8 cellular contexts compared by ENCODE assay signal in the genomic region with DNA sequence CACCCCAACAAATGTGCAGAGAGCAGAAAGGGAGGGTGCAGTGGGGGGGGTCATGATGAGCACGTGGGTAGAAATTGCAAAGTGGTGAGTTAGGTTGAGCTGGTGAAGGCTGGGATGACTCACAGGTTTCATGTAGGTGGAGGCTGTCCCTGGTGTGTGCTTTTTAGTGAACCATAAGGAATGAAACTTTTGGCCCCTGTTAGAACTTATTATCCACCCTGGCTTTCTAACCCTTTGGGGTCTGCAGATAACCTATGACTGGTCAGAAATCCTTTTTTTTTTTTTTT. TPM values are rescaled to one million over a fixed set of nuclear protein-coding genes. Genes with fewer than 3 reads are reported as not detected.
A peak's percentile ranks its signal among the peaks of the same experiment; 100 is the strongest.
DNase-seq lines count a peak whose midpoint lies in the region; ATAC-seq and TF ChIP-seq lines count a peak whose summit lies in the region.

No MANE protein-coding gene starts in this region.

- peaks cover 27% of the 10 kb centered on the region for H3K4me1 Mint-ChIP-seq in activated T-helper 2 cell treated with anti-CD3 and anti-CD28 coated beads, Interferon-gamma antibody, Interleukin-2, Interleukin-4, amounts not matched to agents 10 μg/mL and 5 μg/mL and 100 μg/mL, durations not matched to agents 14 hours and 24 hours and 36 hours (ENCODE audit: low read depth)

- ATAC-seq in lower lobe of right lung (peak; percentile 55 to 70), HG02571 (IDR thresholded peaks at IDR 0.05; ENCODE audit: unreplicated experiment) (no peak)

- intact Hi-C loops in activated T-helper 2 cell treated with anti-CD3 and anti-CD28 coated beads, Interferon-gamma antibody, Interleukin-2, Interleukin-4, amounts not matched to agents 10 μg/mL and 5 μg/mL and 100 μg/mL, durations not matched to agents 14 hours and 24 hours and 36 hours (cut with micrococcal nuclease): no loop called here
- intact Hi-C loops in lower lobe of right lung (cut with DNase I): no loop called here

- TF ChIP-seq CTCF in lower lobe of right lung (IDR thresholded peaks at IDR 0.05): no peak

- peak overlapping the region; percentile 36 for H3K27ac Mint-ChIP-seq in activated T-helper 2 cell treated with anti-CD3 and anti-CD28 coated beads, Interferon-gamma antibody, Interleukin-2, Interleukin-4, amounts not matched to agents 10 μg/mL and 5 μg/mL and 100 μg/mL, durations not matched to agents 14 hours and 24 hours and 36 hours

- H3K27me3 Mint-ChIP-seq in activated T-helper 2 cell treated with anti-CD3 and anti-CD28 coated beads, Interferon-gamma antibody, Interleukin-2, Interleukin-4, amounts not matched to agents 10 μg/mL and 5 μg/mL and 100 μg/mL, durations not matched to agents 14 hours and 24 hours and 36 hours (ENCODE audit: low read depth): no peaks in the 10 kb centered on the region

- H3K9me3 Mint-ChIP-seq in activated T-helper 2 cell treated with anti-CD3 and anti-CD28 coated beads, Interferon-gamma antibody, Interleukin-2, Interleukin-4, amounts not matched to agents 10 μg/mL and 5 μg/mL and 100 μg/mL, durations not matched to agents 14 hours and 24 hours and 36 hours: no peaks in the 10 kb centered on the region

- no peak overlapping the region for H3K4me3 Mint-ChIP-seq in activated T-helper 2 cell treated with anti-CD3 and anti-CD28 coated beads, Interferon-gamma antibody, Interleukin-2, Interleukin-4, amounts not matched to agents 10 μg/mL and 5 μg/mL and 100 μg/mL, durations not matched to agents 14 hours and 24 hours and 36 hours (ENCODE audit: low read depth)

- no peaks in the 10 kb centered on the region for H3K27me3 ChIP-seq in lower lobe of right lung (ENCODE audit: low read depth)

- peaks cover 2% of the 10 kb centered on the region for H3K36me3 ChIP-seq in lower lobe of right lung

- no peaks in the 10 kb centered on the region for H3K9me3 ChIP-seq in lower lobe of right lung

- H3K4me3 ChIP-seq in lower lobe of right lung: no peak overlapping the region

- peak; percentile 57 for DNase-seq in COLO829 (ENCODE audit: low spot score)
- DNase-seq in HPDE6-E6E7 (ENCODE audit: extremely low spot score): peak; percentile 86
- no peak for DNase-seq in activated T-helper 2 cell treated with anti-CD3 and anti-CD28 coated beads, Interferon-gamma antibody, Interleukin-2, Interleukin-4, amounts not matched to agents 10 μg/mL and 5 μg/mL and 100 μg/mL, durations not matched to agents 14 hours and 24 hours and 36 hours (ENCODE audit: low spot score)
- DNase-seq in lower lobe of right lung: no peak
- peak; percentile 51 for DNase-seq in ureter (ENCODE audit: low spot score)
- no peak for DNase-seq in substantia nigra (lab: John Stamatoyannopoulos, UW)
- no peak for DNase-seq in NCI-H524 treated with DMSO at 0.1 percent for 48 hours (lab: John Stamatoyannopoulos, UW)

- no peaks in the 10 kb centered on the region for H3K4me1 ChIP-seq in lower lobe of right lung

- peaks cover 20% of the 10 kb centered on the region for H3K36me3 Mint-ChIP-seq in activated T-helper 2 cell treated with anti-CD3 and anti-CD28 coated beads, Interferon-gamma antibody, Interleukin-2, Interleukin-4, amounts not matched to agents 10 μg/mL and 5 μg/mL and 100 μg/mL, durations not matched to agents 14 hours and 24 hours and 36 hours (ENCODE audit: low read depth)

- no peak overlapping the region for H3K27ac ChIP-seq in lower lobe of right lung
- H3K27ac ChIP-seq in substantia nigra (ENCODE audit: low read depth, low read length, poor library complexity, severe bottlenecking): no peak overlapping the region

RNA-seq across cellular contexts. Expression of gene DOP1B, which starts 46.9 kb away (rescaled TPM):
- total RNA-seq in activated T-helper 2 cell treated with anti-CD3 and anti-CD28 coated beads, Interferon-gamma antibody, Interleukin-2, Interleukin-4, amounts not matched to agents 10 μg/mL and 5 μg/mL and 100 μg/mL, durations not matched to agents 14 hours and 24 hours and 36 hours: 14.6 and 16.0 TPM in 2 replicates
- total RNA-seq in lower lobe of right lung (24.6 TPM), ureter (31.0 TPM)

Comparison
In these comparisons a context has a peak if more than half of its experiments do, and no peak if none do; other contexts are left out.
1. DNase-seq: peak in COLO829 (single experiment), HPDE6-E6E7 (single experiment) and ureter (single experiment); none in activated T-helper 2 cell treated with anti-CD3 and anti-CD28 coated beads, Interferon-gamma antibody, Interleukin-2, Interleukin-4, amounts not matched to agents 10 μg/mL and 5 μg/mL and 100 μg/mL, durations not matched to agents 14 hours and 24 hours and 36 hours (single experiment), lower lobe of right lung (single experiment), substantia nigra (0 of 49) and NCI-H524 treated with DMSO at 0.1 percent for 48 hours (single experiment).